16 cellular contexts compared by ENCODE assay signal in the genomic region with DNA sequence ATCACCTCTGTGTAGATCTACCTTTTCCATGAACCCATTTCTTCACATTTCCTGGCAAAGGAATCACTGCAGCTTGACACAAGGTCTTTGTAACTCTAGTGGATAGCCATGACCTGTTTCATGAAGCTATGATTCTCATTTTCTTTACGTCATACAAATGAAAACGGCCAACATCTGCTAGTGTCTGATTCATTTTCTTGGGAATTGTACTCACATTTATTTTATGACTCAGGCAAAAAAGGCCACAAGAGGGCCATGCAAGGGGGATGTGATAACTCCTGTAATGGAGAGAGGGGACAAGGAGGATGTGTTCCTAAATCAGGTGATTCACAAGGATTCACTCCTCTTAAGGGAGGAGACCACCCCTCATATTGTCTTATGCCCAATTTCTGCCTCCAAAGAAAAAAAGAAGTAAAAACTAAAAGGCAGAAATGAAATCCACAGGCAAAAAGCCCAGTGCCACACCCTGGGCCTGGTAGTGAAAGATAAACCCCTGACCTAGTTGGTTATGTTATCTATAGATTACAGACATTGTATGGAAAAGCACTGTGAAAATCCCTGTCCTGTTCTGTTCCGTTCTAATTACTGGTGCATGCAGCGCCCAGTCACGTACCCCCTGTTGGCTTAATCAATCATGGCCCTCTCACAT.
DNase-seq lines count a peak whose midpoint lies in the region; ATAC-seq and TF ChIP-seq lines count a peak whose summit lies in the region.
"Had no signal": no experiment of that assay in that cellular context is flagged by ENCODE, and none has a peak within 500 bp of the region (broad histone marks: within the 10 kb centered on the region; RNA-seq: fewer than 3 reads in every experiment).

No MANE protein-coding gene starts in this region.

- TF ChIP-seq CTCF in BJ (IDR thresholded peaks at IDR 0.05; ENCODE audit: insufficient read depth, low read depth, low read length) (peak; percentile 34; the same call in 1 of the 2 replicates), brain microvascular endothelial cell (IDR thresholded peaks at IDR 0.05; ENCODE audit: low read depth, low read length, missing control alignments) (peak; percentile 43), kidney epithelial cell (IDR thresholded peaks at IDR 0.05; ENCODE audit: insufficient read depth, low read length, poor library complexity, severe bottlenecking) (no peak)

- H3K27ac ChIP-seq in brain microvascular endothelial cell = peak overlapping the region; percentile 61
- H3K27ac ChIP-seq: KMS-11, vagina had no signal

- CTCF ChIA-PET in BJ (lab: Yijun Ruan, JAX) = interaction anchor here (1.1 kb wide), 1 partner anchor 22 kb away, joined by 3 read pairs; no protein-coding TSS in a partner anchor

- POLR2A ChIA-PET in BJ (lab: Charles Lee) = no interaction called here

- H3K27me3 ChIP-seq in BJ (ENCODE audit: control insufficient read depth, insufficient read depth, low read length) (no peaks in the 10 kb centered on the region), MG63 (no peaks in the 10 kb centered on the region), brain microvascular endothelial cell (replicated peaks) (no peaks in the 10 kb centered on the region), kidney epithelial cell (ENCODE audit: control insufficient read depth, insufficient read depth, low read length) (no peaks in the 10 kb centered on the region)
- H3K27me3 ChIP-seq: vagina had no signal

- H3K4me3 ChIP-seq in BJ (ENCODE audit: low read depth, low read length) = no peak overlapping the region
- no peak overlapping the region for H3K4me3 ChIP-seq in MG63
- H3K4me3 ChIP-seq in brain microvascular endothelial cell (ENCODE audit: low read depth, low read length) = no peak overlapping the region
- H3K4me3 ChIP-seq in kidney epithelial cell (ENCODE audit: low read depth, low read length) = no peak overlapping the region
- H3K4me3 ChIP-seq: GM12878, smooth muscle cell, vagina had no signal

- ATAC-seq in GM21529 (IDR thresholded peaks at IDR 0.05; ENCODE audit: unreplicated experiment) = no peak
- ATAC-seq: GM12878, HCT116, natural killer cell had no signal

- in situ Hi-C loops in brain microvascular endothelial cell (cut with HindIII; ENCODE audit: low pct_ligation_motif_present, low sequenced_read_pairs) = no loop called here

- DNase-seq in BJ (ENCODE audit: low read depth) (peak; percentile 69), MG63 (peak; percentile 10), brain microvascular endothelial cell (peak; percentile 83), kidney epithelial cell (ENCODE audit: low read depth) (peak; percentile 7), D341Med (ENCODE audit: low spot score) (no peak)
- DNase-seq in stimulated activated CD4-positive, alpha-beta T cell treated with anti-CD3 and anti-CD28 coated beads, Interleukin-4, amount 100 ng/mL, for 1 hour = no peak
- DNase-seq in activated CD8-positive, alpha-beta memory T cell treated with anti-CD3 and anti-CD28 coated beads, Interleukin-2, amount 50 U/mL, for 4 hours = no peak
- DNase-seq: anterior cingulate cortex, kidney, natural killer cell had no signal

- H3K36me3 ChIP-seq in BJ (ENCODE audit: control insufficient read depth, insufficient read depth, low read length) (no peaks in the 10 kb centered on the region), MG63 (no peaks in the 10 kb centered on the region), brain microvascular endothelial cell (replicated peaks) (no peaks in the 10 kb centered on the region), kidney epithelial cell (ENCODE audit: control insufficient read depth, insufficient read depth, low read length) (no peaks in the 10 kb centered on the region)
- H3K36me3 ChIP-seq: vagina had no signal

- no peaks in the 10 kb centered on the region for H3K9me3 ChIP-seq in MG63
- H3K9me3 ChIP-seq: vagina had no signal

Comparison
In these comparisons a context has a peak if more than half of its experiments do, and no peak if none do; other contexts are left out.
1. DNase-seq: peak in BJ (single experiment), MG63 (single experiment), brain microvascular endothelial cell (single experiment) and kidney epithelial cell (single experiment); none in stimulated activated CD4-positive, alpha-beta T cell treated with anti-CD3 and anti-CD28 coated beads, Interleukin-4, amount 100 ng/mL, for 1 hour (single experiment), D341Med (single experiment) and activated CD8-positive, alpha-beta memory T cell treated with anti-CD3 and anti-CD28 coated beads, Interleukin-2, amount 50 U/mL, for 4 hours (single experiment).